In the genomic region with DNA sequence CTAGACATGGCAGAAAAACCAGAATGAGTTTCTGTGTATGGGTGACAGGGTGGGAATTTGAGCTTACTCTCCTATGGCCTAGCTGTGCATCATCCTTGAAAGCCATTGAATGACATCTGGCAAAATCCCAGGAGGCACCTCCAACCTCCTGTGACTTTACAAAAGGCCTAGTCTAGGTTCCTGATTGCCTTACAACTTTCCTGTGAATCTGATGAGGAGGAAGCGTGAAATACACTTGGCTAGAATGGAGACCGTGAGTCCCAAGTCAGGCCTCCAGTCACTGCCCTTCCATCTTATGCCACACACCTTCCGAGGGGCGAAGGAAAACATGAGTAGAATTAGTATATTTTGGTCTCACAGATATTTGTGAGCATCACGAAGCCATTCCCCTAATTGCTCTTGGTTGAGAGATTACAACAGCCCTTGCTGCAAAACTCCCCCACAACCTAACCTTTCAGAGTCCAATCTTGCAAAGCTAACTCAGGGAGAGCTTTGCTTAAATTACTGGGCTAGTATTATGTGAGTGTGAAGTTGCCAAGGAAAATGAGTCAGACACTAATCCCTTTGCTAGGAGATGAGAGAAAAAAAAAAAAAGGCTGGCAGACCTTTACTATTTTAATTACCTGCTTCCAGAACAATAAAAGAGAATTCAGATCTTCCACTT, we compare ENCODE assay signal across 11 cellular contexts. TPM values are rescaled to one million over a fixed set of nuclear protein-coding genes. Genes with fewer than 3 reads are reported as not detected.
DNase-seq lines count a peak whose midpoint lies in the region; TF ChIP-seq lines count a peak whose summit lies in the region.
"Had no signal": no experiment of that assay in that cellular context is flagged by ENCODE, and none has a peak within 500 bp of the region (broad histone marks: within the 10 kb centered on the region; RNA-seq: fewer than 3 reads in every experiment).

No MANE protein-coding gene starts in this region.

- H4K20me1 ChIP-seq in GM23248 (ENCODE audit: insufficient read depth), result no peaks in the 10 kb centered on the region
- no peaks in the 10 kb centered on the region for H4K20me1 ChIP-seq in smooth muscle cell (ENCODE audit: low read depth)

- H3K9me3 ChIP-seq in GM23248 (ENCODE audit: low read depth), result no peaks in the 10 kb centered on the region
- H3K9me3 ChIP-seq in Peyer's patch, result no peaks in the 10 kb centered on the region
- H3K9me3 ChIP-seq in smooth muscle cell (replicated peaks; ENCODE audit: low read depth), result no peaks in the 10 kb centered on the region
- H3K9me3 ChIP-seq: SK-N-SH had no signal

- H3K4me3 ChIP-seq in GM23248 (peak overlapping the region; percentile 41), rectal smooth muscle tissue (ENCODE audit: low read length) (no peak overlapping the region), Peyer's patch (no peak overlapping the region), smooth muscle cell (no peak overlapping the region)

- H3K36me3 ChIP-seq in GM23248 (ENCODE audit: low read depth) (no peaks in the 10 kb centered on the region), rectal smooth muscle tissue (ENCODE audit: control insufficient read depth, insufficient read depth, low read length) (no peaks in the 10 kb centered on the region), Peyer's patch (no peaks in the 10 kb centered on the region), smooth muscle cell (ENCODE audit: low read depth) (no peaks in the 10 kb centered on the region)

- in situ Hi-C loops in GM23248 (cut with MboI), result no loop called here

- H3K27me3 ChIP-seq in GM23248 (replicated peaks; ENCODE audit: insufficient read depth) (no peaks in the 10 kb centered on the region), rectal smooth muscle tissue (ENCODE audit: control insufficient read depth, insufficient read depth, low read length) (no peaks in the 10 kb centered on the region), Peyer's patch (no peaks in the 10 kb centered on the region), smooth muscle cell (ENCODE audit: low read depth) (no peaks in the 10 kb centered on the region)

- peak overlapping the region; percentile 69 for H3K4me2 ChIP-seq in GM23248 (ENCODE audit: unreplicated experiment)
- no peak overlapping the region for H3K4me2 ChIP-seq in smooth muscle cell
- H3K4me2 ChIP-seq: SK-N-SH had no signal

- H3K9ac ChIP-seq in GM23248, result peak overlapping the region; percentile 40
- H3K9ac ChIP-seq in rectal smooth muscle tissue (ENCODE audit: low read length), result no peak overlapping the region
- H3K9ac ChIP-seq in smooth muscle cell (ENCODE audit: low read depth), result no peak overlapping the region
- H3K9ac ChIP-seq: SK-N-SH had no signal

- H3K4me1 ChIP-seq in GM23248 (ENCODE audit: insufficient read depth) (peaks cover 37% of the 10 kb centered on the region), rectal smooth muscle tissue (ENCODE audit: control insufficient read depth, insufficient read depth, low read length) (peaks cover 6% of the 10 kb centered on the region), Peyer's patch (peaks cover 0 to 4% (median 0%) of the 10 kb centered on the region in 4 donors), smooth muscle cell (ENCODE audit: low read depth) (peaks cover 14% of the 10 kb centered on the region)

- peak overlapping the region; percentile 61 for H3K27ac ChIP-seq in GM23248
- peak overlapping the region; percentile 66 for H3K27ac ChIP-seq in rectal smooth muscle tissue (ENCODE audit: low read depth, low read length)
- H3K27ac ChIP-seq in Peyer's patch, result no peak overlapping the region
- H3K27ac ChIP-seq in smooth muscle cell (ENCODE audit: low read depth), result no peak overlapping the region

- 0 out of 2 replicates have a peak overlapping the region, but pooled peaks have one; percentile 28 for H2AFZ ChIP-seq in GM23248
- no peak overlapping the region for H2AFZ ChIP-seq in smooth muscle cell (ENCODE audit: low read depth)

- no peaks in the 10 kb centered on the region for H3K9me2 ChIP-seq in GM23248 (ENCODE audit: insufficient read depth)
- H3K9me2 ChIP-seq: SK-N-SH had no signal

- 59 to 60% methylated on average over 5 of the region's 5 CpGs for WGBS in GM23248 (ENCODE audit: low coverage in 1 of 2, low lambda C conversion rate in 2 of 2, missing lambda C conversion rate in 2 of 2), 2 experiments
- 89% methylated on average over 5 of the region's 5 CpGs for WGBS in smooth muscle cell (ENCODE audit: low lambda C conversion rate)

- TF ChIP-seq CTCF in Peyer's patch (IDR thresholded peaks at IDR 0.05), result no peak
- no peak for TF ChIP-seq CTCF in smooth muscle cell (IDR thresholded peaks at IDR 0.05; ENCODE audit: borderline replicate concordance, insufficient read depth, poor library complexity, severe bottlenecking)

- TF ChIP-seq POLR2A in Peyer's patch (IDR thresholded peaks at IDR 0.05), result no peak

- no peaks in the 10 kb centered on the region for H3K79me2 ChIP-seq in GM23248 (ENCODE audit: insufficient read depth)
- no peaks in the 10 kb centered on the region for H3K79me2 ChIP-seq in smooth muscle cell (ENCODE audit: low read depth)

- DNase-seq in GM23248, result peak; percentile 84
- DNase-seq in RKO (ENCODE audit: low spot score), result peak; percentile 11
- DNase-seq in fibroblast of the conjunctiva (ENCODE audit: low read depth), result peak; percentile 44
- DNase-seq in Peyer's patch, result no peak
- no peak for DNase-seq in occipital lobe (lab: John Stamatoyannopoulos, UW)
- DNase-seq in HT-29 (ENCODE audit: low spot score), result no peak
- no peak for DNase-seq in smooth muscle cell (lab: John Stamatoyannopoulos, UW; ENCODE audit: unreplicated experiment)
- DNase-seq: DMS53, islet precursor cell, SK-N-SH had no signal

- H3F3A ChIP-seq in GM23248 (ENCODE audit: insufficient read depth) (peaks cover 37% of the 10 kb centered on the region), smooth muscle cell (ENCODE audit: low read depth) (no peaks in the 10 kb centered on the region)

RNA-seq across cellular contexts. Expression of gene PAXBP1, which starts 36.3 kb away (rescaled TPM):
- 14.7 and 16.2 TPM in 2 replicates for total RNA-seq in GM23248 (2014; rRNA removed; shearing (Covaris generic))
- 6.3 and 7.4 TPM in 2 replicates for polyA plus RNA-seq in GM23248 (2016; fragmentation: Nextera tagmentation; extraction: Ambion mirVana)
- total RNA-seq in Peyer's patch, result 100 to 1,000 TPM in 1 of 4 donors, 10 to 100 TPM in 3; 49.7 to 139 (median 76.5) TPM
- 85.2 TPM for total RNA-seq in occipital lobe
- total RNA-seq in HT-29 (2014; rRNA removed; shearing (Covaris generic)), result 16.5 and 16.7 TPM in 2 replicates
- total RNA-seq in smooth muscle cell, result 43.2 and 53.8 TPM in 2 replicates
- polyA plus RNA-seq in smooth muscle cell, result 11.9 and 17.9 TPM in 2 replicates

Comparison
In these comparisons a context has a peak if more than half of its experiments do, and no peak if none do; other contexts are left out.
1. DNase-seq: peak in GM23248 (single experiment), RKO (single experiment) and fibroblast of the conjunctiva (single experiment); none in Peyer's patch (0 of 3), occipital lobe (single experiment), HT-29 (single experiment) and smooth muscle cell (single experiment).
2. H3K27ac ChIP-seq: peak in GM23248 (single experiment) and rectal smooth muscle tissue (single experiment); none in Peyer's patch (0 of 4) and smooth muscle cell (single experiment).